ENCODE assay signal across 13 cellular contexts in the genomic region with DNA sequence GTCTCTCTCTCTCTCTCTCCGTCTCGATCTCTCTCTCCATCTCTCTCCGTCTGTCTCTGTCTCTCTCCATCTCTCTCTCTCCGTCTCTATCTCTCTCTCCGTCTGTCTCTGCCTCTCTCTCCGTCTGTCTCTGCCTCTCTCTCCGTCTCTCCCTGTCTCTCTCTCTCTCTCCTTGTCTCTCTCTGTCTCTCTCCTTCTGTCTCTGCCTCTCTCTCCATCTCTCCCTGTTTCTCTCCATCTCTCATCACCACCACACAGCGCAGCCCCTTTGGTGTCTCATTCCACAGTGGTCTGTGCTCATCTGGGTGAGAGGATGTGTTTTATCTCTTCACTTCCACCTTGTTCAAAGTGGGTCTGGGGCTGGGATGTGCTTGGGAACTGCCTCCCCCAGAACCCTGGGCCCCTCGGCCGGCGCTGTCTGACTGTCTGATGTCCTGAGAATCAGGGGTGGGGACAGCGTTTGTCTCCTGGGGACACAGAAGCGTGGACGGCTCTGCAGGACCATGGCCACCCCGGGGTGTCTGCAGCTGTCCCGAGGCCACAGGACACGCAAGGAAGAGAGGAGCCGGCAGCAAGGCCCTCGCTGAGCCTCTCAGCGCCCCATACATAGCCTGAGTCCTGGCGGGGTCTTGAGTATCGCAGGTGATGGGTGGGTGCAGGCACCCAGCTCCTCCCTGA. TPM values are rescaled to one million over a fixed set of nuclear protein-coding genes. Genes with fewer than 3 reads are reported as not detected.
DNase-seq lines count a peak whose midpoint lies in the region; ATAC-seq and TF ChIP-seq lines count a peak whose summit lies in the region.
"Had no signal": no experiment of that assay in that cellular context is flagged by ENCODE, and none has a peak within 500 bp of the region (broad histone marks: within the 10 kb centered on the region; RNA-seq: fewer than 3 reads in every experiment).

No MANE protein-coding gene starts in this region.

- H3K9me3 ChIP-seq in heart right ventricle (no peaks in the 10 kb centered on the region), mesenchymal stem cell (ENCODE audit: control insufficient read depth, low read length) (no peaks in the 10 kb centered on the region), PC-3 (ENCODE audit: low read length) (no peaks in the 10 kb centered on the region)
- no peaks in the 10 kb centered on the region for H3K9me3 ChIP-seq in effector memory CD4-positive, alpha-beta T cell (ENCODE audit: control insufficient read depth, low read length)

- H3K27me3 ChIP-seq in heart right ventricle (no peaks in the 10 kb centered on the region), mesenchymal stem cell (ENCODE audit: control insufficient read depth in 1 of 2, insufficient read depth in 1 of 2, low read length in 2 of 2) (no peaks in the 10 kb centered on the region), PC-3 (ENCODE audit: low read length) (no peaks in the 10 kb centered on the region)
- no peaks in the 10 kb centered on the region for H3K27me3 ChIP-seq in effector memory CD4-positive, alpha-beta T cell (replicated peaks; ENCODE audit: control insufficient read depth, insufficient read depth, low read length, poor library complexity, severe bottlenecking)

- BruUV-seq in PC-3 (replicated peaks; lab: Mats Ljungman, UMichigan): no TSS peak

- peak; percentile 13 for DNase-seq in left cardiac atrium
- no peak for DNase-seq in heart right ventricle
- DNase-seq in effector memory CD4-positive, alpha-beta T cell: no peak
- no peak for DNase-seq in mesenchymal stem cell
- DNase-seq in midbrain (lab: John Stamatoyannopoulos, UW): no peak
- DNase-seq in PC-3: no peak
- DNase-seq: C1 segment of cervical spinal cord; CD4-positive, alpha-beta T cell; DMS79; GOT3; H9 had no signal

- H3K14ac ChIP-seq in mesenchymal stem cell (ENCODE audit: low read length in 2 of 2): no peak overlapping the region

- H4K91ac ChIP-seq in mesenchymal stem cell (ENCODE audit: low read length): no peak overlapping the region

- no peak overlapping the region for H2BK120ac ChIP-seq in mesenchymal stem cell (ENCODE audit: low read depth, low read length)

- H3K36me3 ChIP-seq in heart right ventricle: peaks cover 0 to 87% (median 20%) of the 10 kb centered on the region in 9 donors
- peaks cover 98% of the 10 kb centered on the region for H3K36me3 ChIP-seq in effector memory CD4-positive, alpha-beta T cell (ENCODE audit: control insufficient read depth, insufficient read depth, low read length)
- H3K36me3 ChIP-seq in mesenchymal stem cell (ENCODE audit: control insufficient read depth in 1 of 2, insufficient read depth in 2 of 2, low read depth in 1 of 2, low read length in 2 of 2): peaks cover 93 to 94% of the 10 kb centered on the region in 2 experiments
- H3K36me3 ChIP-seq in PC-3 (ENCODE audit: low read depth, low read length): no peaks in the 10 kb centered on the region

- no peaks in the 10 kb centered on the region for H3F3A ChIP-seq in PC-3 (ENCODE audit: low read length, unreplicated experiment)

- H4K20me1 ChIP-seq in PC-3 (ENCODE audit: low read length): no peaks in the 10 kb centered on the region

- POLR2A ChIA-PET in PC-3 (lab: Charles Lee; ENCODE audit: unreplicated experiment): no interaction called here

- no peak overlapping the region for H3K4me2 ChIP-seq in mesenchymal stem cell (ENCODE audit: low read length, poor library complexity, severe bottlenecking)
- H3K4me2 ChIP-seq in PC-3 (ENCODE audit: low read length): no peak overlapping the region

- no peak overlapping the region for H2AK5ac ChIP-seq in mesenchymal stem cell (ENCODE audit: low read length, severe bottlenecking)

- H3K9me2 ChIP-seq in PC-3 (replicated peaks; ENCODE audit: low read length): no peaks in the 10 kb centered on the region

- H3K4ac ChIP-seq in mesenchymal stem cell (ENCODE audit: low read depth in 1 of 2, low read length in 2 of 2): no peak overlapping the region

- no peak overlapping the region for H3K23ac ChIP-seq in mesenchymal stem cell (ENCODE audit: low read length in 2 of 2)

- peak overlapping the region in 1 of 2 experiments; percentile 11 for H3K18ac ChIP-seq in mesenchymal stem cell (ENCODE audit: low read depth in 1 of 2, low read length in 2 of 2)

- no peak overlapping the region for H3K27ac ChIP-seq in heart right ventricle
- H3K27ac ChIP-seq in effector memory CD4-positive, alpha-beta T cell (ENCODE audit: insufficient read depth, low read length, poor library complexity, severe bottlenecking): peak overlapping the region; percentile 23
- H3K27ac ChIP-seq in mesenchymal stem cell (ENCODE audit: low read length, poor library complexity, severe bottlenecking): no peak overlapping the region
- no peak overlapping the region for H3K27ac ChIP-seq in PC-3 (ENCODE audit: low read length)

- intact Hi-C loops in left cardiac atrium (cut with DNase I): no loop called here
- intact Hi-C loops in heart right ventricle (cut with DNase I): no loop called here
- intact Hi-C loops in PC-3 (cut with micrococcal nuclease): no loop called here

- no peak overlapping the region for H2BK15ac ChIP-seq in mesenchymal stem cell (ENCODE audit: low read depth, poor library complexity, severe bottlenecking)

- no peak for TF ChIP-seq POLR2A in GM18505 (IDR thresholded peaks at IDR 0.05; ENCODE audit: borderline replicate concordance, extremely low read depth, insufficient read depth, insufficient read length)

- H3K9ac ChIP-seq in mesenchymal stem cell (ENCODE audit: low read length): peak overlapping the region; percentile 72
- no peak overlapping the region for H3K9ac ChIP-seq in PC-3 (ENCODE audit: low read length)

- H2BK5ac ChIP-seq in mesenchymal stem cell (ENCODE audit: low read depth, low read length, poor library complexity, severe bottlenecking): no peak overlapping the region

- CTCF ChIA-PET in PC-3 (lab: Charles Lee): no interaction called here

- 96 to 98% methylated on average over 22 of the region's 22 CpGs for WGBS in heart right ventricle, 2 donors
- 92% methylated on average over 22 of the region's 22 CpGs for WGBS in mesenchymal stem cell

- TF ChIP-seq CTCF in heart right ventricle (IDR thresholded peaks at IDR 0.05) (no peak), PC-3 (conservative IDR thresholded peaks at IDR 0.05; ENCODE audit: low read depth, low read length) (no peak)

- no peak for ATAC-seq in left cardiac atrium
- ATAC-seq in heart right ventricle: no peak
- ATAC-seq in GM18505 (IDR thresholded peaks at IDR 0.05; ENCODE audit: unreplicated experiment): no peak
- no peak for ATAC-seq in PC-3

- H3K79me2 ChIP-seq in PC-3 (ENCODE audit: low read length): no peaks in the 10 kb centered on the region

- H3K4me3 ChIP-seq in heart right ventricle (no peak overlapping the region), mesenchymal stem cell (ENCODE audit: insufficient read depth in 1 of 2, low read depth in 1 of 2, low read length in 2 of 2) (no peak overlapping the region), PC-3 (ENCODE audit: low read length) (no peak overlapping the region)
- H3K4me3 ChIP-seq in effector memory CD4-positive, alpha-beta T cell (ENCODE audit: insufficient read depth, low read depth, low read length, poor library complexity, severe bottlenecking): no peak overlapping the region

- H3K4me1 ChIP-seq in heart right ventricle: peaks cover 0 to 8% (median 0%) of the 10 kb centered on the region in 9 donors
- H3K4me1 ChIP-seq in effector memory CD4-positive, alpha-beta T cell (ENCODE audit: control insufficient read depth, insufficient read depth, low read length, poor library complexity, severe bottlenecking): peaks cover 5% of the 10 kb centered on the region
- H3K4me1 ChIP-seq in mesenchymal stem cell (ENCODE audit: control insufficient read depth, insufficient read depth, low read depth, low read length): peaks cover 6% of the 10 kb centered on the region
- peaks cover 6% of the 10 kb centered on the region; the same call in 1 of the 2 replicates for H3K4me1 ChIP-seq in PC-3 (ENCODE audit: insufficient read depth, low read length)

- H3K79me1 ChIP-seq in mesenchymal stem cell (replicated peaks; ENCODE audit: low read length, poor library complexity, severe bottlenecking): peaks cover 57% of the 10 kb centered on the region

- peak overlapping the region; percentile 66 for H4K8ac ChIP-seq in mesenchymal stem cell (ENCODE audit: low read length)

- no peak overlapping the region for H2AFZ ChIP-seq in mesenchymal stem cell (ENCODE audit: low read depth, low read length)
- no peak overlapping the region for H2AFZ ChIP-seq in PC-3 (ENCODE audit: low read length)

- no peak overlapping the region for H2BK12ac ChIP-seq in mesenchymal stem cell (ENCODE audit: low read length in 2 of 2)

RNA-seq across cellular contexts. Expression of a gene that starts 40.2 kb away (rescaled TPM):
- total RNA-seq in left cardiac atrium (1 to 10 TPM in 1 of 2 donors, under 1 TPM in 1; 0.65 to 1.4 TPM), heart right ventricle (under 1 TPM; 0.15 to 0.80 (median 0.23) TPM), PC-3 (2014; rRNA removed) (0.07 and 0.23 TPM in 2 replicates)
- under 1 TPM; 0.09 to 0.37 TPM for polyA plus RNA-seq in heart right ventricle
- polyA plus RNA-seq in mesenchymal stem cell (2013, experiment 1 of 2): 0.43 TPM
- 0.45 TPM for polyA plus RNA-seq in mesenchymal stem cell (2013, experiment 2 of 2)
- total RNA-seq: G401 had no signal
